Comparison of ENCODE assay signal across 18 cellular contexts in the genomic region with DNA sequence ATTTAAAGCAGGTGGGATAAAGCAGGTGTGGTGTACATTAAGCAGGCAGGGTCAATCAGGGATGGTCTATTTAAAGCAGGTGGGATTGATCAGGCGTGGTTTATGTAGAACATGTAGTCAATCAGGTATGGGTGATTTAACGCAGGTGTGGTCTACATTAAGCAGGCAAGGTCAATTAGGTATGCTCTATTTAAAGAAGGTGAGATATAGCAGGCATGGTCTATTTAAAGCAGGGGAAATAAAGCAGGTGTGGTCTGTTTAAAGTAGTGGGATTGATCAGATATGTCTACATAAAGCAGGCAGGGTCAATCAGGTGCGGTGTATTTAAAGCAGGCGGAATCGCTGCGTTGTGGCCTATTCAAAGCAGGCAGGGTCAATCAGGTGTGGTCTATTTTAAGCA.
DNase-seq lines count a peak whose midpoint lies in the region.
"Had no signal": no experiment of that assay in that cellular context is flagged by ENCODE, and none has a peak within 500 bp of the region (broad histone marks: within the 10 kb centered on the region; RNA-seq: fewer than 3 reads in every experiment).

No MANE protein-coding gene starts in this region.

- DNase-seq in COLO668 (lab: John Stamatoyannopoulos, UW; ENCODE audit: unreplicated experiment) (peak; percentile 23), NCI-H526 (lab: John Stamatoyannopoulos, UW) (peak; percentile 16), NCI-H748 treated with DMSO at 0.1 percent for 48 hours (lab: John Stamatoyannopoulos, UW) (peak; percentile 66), DMS79 treated with DMSO at 0.1 percent for 48 hours (lab: John Stamatoyannopoulos, UW) (no peak), NCI-H146 (lab: John Stamatoyannopoulos, UW) (no peak)
- no peak for DNase-seq in activated naive CD4-positive, alpha-beta T cell treated with anti-CD3 and anti-CD28 coated beads, Interleukin-2, amount 50 U/mL, for 16 hours
- DNase-seq: 8988T; ACHN; AML-193; BE2C; Calu3; CD4-positive, alpha-beta T cell; CD8-positive, alpha-beta memory T cell; COR-L47; DMS53; DND-41; GOT3; HFFc6 had no signal

Comparison
In these comparisons a context has a peak if more than half of its experiments do, and no peak if none do; other contexts are left out.
1. DNase-seq: peak in COLO668 (single experiment), NCI-H526 (2 of 2) and NCI-H748 treated with DMSO at 0.1 percent for 48 hours (single experiment); none in DMS79 treated with DMSO at 0.1 percent for 48 hours (single experiment), activated naive CD4-positive, alpha-beta T cell treated with anti-CD3 and anti-CD28 coated beads, Interleukin-2, amount 50 U/mL, for 16 hours (single experiment) and NCI-H146 (single experiment).